In genomic region chr12:2456813-2457186, GRCh38 we compare ENCODE assay signal across 20 cellular contexts.
A peak's percentile ranks its signal among the peaks of the same experiment; 100 is the strongest.
DNase-seq lines count a peak whose midpoint lies in the region; ATAC-seq and TF ChIP-seq lines count a peak whose summit lies in the region.
"Had no signal": no experiment of that assay in that cellular context is flagged by ENCODE, and none has a peak within 500 bp of the region (broad histone marks: within the 10 kb centered on the region; RNA-seq: fewer than 3 reads in every experiment).

No MANE protein-coding gene starts in this region.

- no peaks in the 10 kb centered on the region for H3K27me3 ChIP-seq in parathyroid adenoma (ENCODE audit: control insufficient read depth, insufficient read depth, low read length)
- no peaks in the 10 kb centered on the region for H3K27me3 ChIP-seq in hepatocyte
- H3K27me3 ChIP-seq: cardiac muscle cell, Peyer's patch, SJSA1 had no signal

- H3K4me3 ChIP-seq in parathyroid adenoma (ENCODE audit: low read depth, low read length) (no peak overlapping the region), hepatocyte (no peak overlapping the region)
- H3K4me3 ChIP-seq: cardiac muscle cell, Peyer's patch, psoas muscle, SJSA1 had no signal

- DNase-seq in NCI-H2196 (lab: John Stamatoyannopoulos, UW; ENCODE audit: unreplicated experiment) (peak; percentile 23), NCI-H2196 treated with DMSO at 0.1 percent for 48 hours (lab: John Stamatoyannopoulos, UW; ENCODE audit: unreplicated experiment) (no peak), NCI-H187 treated with DMSO at 0.1 percent for 48 hours (lab: John Stamatoyannopoulos, UW) (peak; percentile 84), NCI-H69 (lab: John Stamatoyannopoulos, UW) (peak; percentile 71), hepatocyte (ENCODE audit: low spot score) (no peak), DMS 273 treated with DMSO at 0.1 percent for 48 hours (lab: John Stamatoyannopoulos, UW) (no peak)
- DNase-seq: activated CD4-positive, alpha-beta memory T cell treated with anti-CD3 and anti-CD28 coated beads for 36 hours; aorta; CD8-positive, alpha-beta memory T cell; GOT3; mesenchymal stem cell; MM.1S; NCI-H2171 treated with DMSO at 0.1 percent for 48 hours; Peyer's patch; psoas muscle; T-cell had no signal

- no peaks in the 10 kb centered on the region for H4K20me1 ChIP-seq in hepatocyte (ENCODE audit: insufficient read depth, poor library complexity, severe bottlenecking)

- WGBS in hepatocyte (ENCODE audit: low lambda C conversion rate, missing lambda C conversion rate), result 96% methylated on average over 6 of the region's 6 CpGs

- H2AFZ ChIP-seq in parathyroid adenoma (no peak overlapping the region), hepatocyte (no peak overlapping the region)

- H3K9ac ChIP-seq in parathyroid adenoma, result no peak overlapping the region

- H3K27ac ChIP-seq in parathyroid adenoma, result peak overlapping the region; percentile 63
- no peak overlapping the region for H3K27ac ChIP-seq in hepatocyte
- H3K27ac ChIP-seq: cardiac muscle cell, Peyer's patch, psoas muscle, SJSA1 had no signal

- no peak for TF ChIP-seq CTCF in parathyroid adenoma (IDR thresholded peaks at IDR 0.05)
- no peak for TF ChIP-seq CTCF in hepatocyte (IDR thresholded peaks at IDR 0.05; ENCODE audit: poor library complexity)

- no peaks in the 10 kb centered on the region for H3K9me3 ChIP-seq in parathyroid adenoma (ENCODE audit: control insufficient read depth, low read length)
- no peaks in the 10 kb centered on the region for H3K9me3 ChIP-seq in hepatocyte (ENCODE audit: low read depth)
- H3K9me3 ChIP-seq: Peyer's patch, psoas muscle, SJSA1 had no signal

- ATAC-seq in HG03108 (IDR thresholded peaks at IDR 0.05; ENCODE audit: unreplicated experiment), result no peak
- ATAC-seq: psoas muscle, T-cell had no signal

- no peaks in the 10 kb centered on the region for H3K4me1 ChIP-seq in parathyroid adenoma
- no peaks in the 10 kb centered on the region for H3K4me1 ChIP-seq in hepatocyte (ENCODE audit: insufficient read depth)
- H3K4me1 ChIP-seq: Peyer's patch, psoas muscle, SJSA1 had no signal

- no peaks in the 10 kb centered on the region for H3K79me2 ChIP-seq in parathyroid adenoma
- H3K79me2 ChIP-seq in hepatocyte, result no peaks in the 10 kb centered on the region

- H3K36me3 ChIP-seq in parathyroid adenoma (ENCODE audit: control insufficient read depth, insufficient read depth, low read length), result no peaks in the 10 kb centered on the region
- no peaks in the 10 kb centered on the region for H3K36me3 ChIP-seq in hepatocyte (replicated peaks; ENCODE audit: insufficient read depth, low read depth)
- H3K36me3 ChIP-seq: Peyer's patch had no signal

- no peaks in the 10 kb centered on the region for H3K9me2 ChIP-seq in hepatocyte (replicated peaks; ENCODE audit: insufficient read depth)

- H3K4me2 ChIP-seq in parathyroid adenoma (ENCODE audit: low read length) (no peak overlapping the region), hepatocyte (no peak overlapping the region)

Comparison
In these comparisons a context has a peak if more than half of its experiments do, and no peak if none do; other contexts are left out.
1. DNase-seq: peak in NCI-H2196 (single experiment), NCI-H187 treated with DMSO at 0.1 percent for 48 hours (single experiment) and NCI-H69 (single experiment); none in NCI-H2196 treated with DMSO at 0.1 percent for 48 hours (single experiment), hepatocyte (single experiment) and DMS 273 treated with DMSO at 0.1 percent for 48 hours (single experiment).